Comparison of ENCODE assay signal across 8 cellular contexts in the genomic region with DNA sequence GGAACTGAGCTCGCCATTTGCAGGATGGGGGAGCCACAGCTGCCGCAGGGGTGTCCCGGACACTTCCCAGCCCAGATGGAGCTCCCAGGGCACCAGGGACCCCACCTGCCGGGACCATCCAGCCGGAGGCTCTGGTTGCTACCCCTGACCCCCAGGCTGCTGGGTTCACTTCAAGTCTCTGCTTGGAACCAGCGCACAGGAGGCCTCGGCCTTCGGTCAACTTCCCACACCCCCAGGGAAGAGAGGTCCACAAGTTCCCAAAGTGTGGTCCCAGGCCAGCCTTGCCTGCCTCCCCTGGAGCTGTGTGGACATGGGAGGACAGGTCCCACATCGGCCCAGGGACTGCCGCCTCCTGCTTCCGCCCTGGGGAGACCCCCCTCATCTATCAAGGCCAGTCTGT.
"Had no signal": no experiment of that assay in that cellular context is flagged by ENCODE, and none has a peak within 500 bp of the region (broad histone marks: within the 10 kb centered on the region; RNA-seq: fewer than 3 reads in every experiment).

No MANE protein-coding gene starts in this region.

- H3K9me3 ChIP-seq: HAP-1 had no signal

- H3K27ac ChIP-seq: GM23248 had no signal

- H3K36me3 ChIP-seq: HAP-1 had no signal

- H3K4me2 ChIP-seq: GM23338 had no signal

- H3K4me1 ChIP-seq: HAP-1 had no signal

- H2AFZ ChIP-seq: GM23248, GM23338 had no signal

- DNase-seq: GM23248, GOT3, H7, H9, HCEC 1CT, HFFc6 had no signal

- H3K9ac ChIP-seq: GM23248 had no signal

- H3K4me3 ChIP-seq: GM23248, GM23338, HAP-1 had no signal
